Comparison of ENCODE assay signal across 10 cellular contexts in the genomic region with DNA sequence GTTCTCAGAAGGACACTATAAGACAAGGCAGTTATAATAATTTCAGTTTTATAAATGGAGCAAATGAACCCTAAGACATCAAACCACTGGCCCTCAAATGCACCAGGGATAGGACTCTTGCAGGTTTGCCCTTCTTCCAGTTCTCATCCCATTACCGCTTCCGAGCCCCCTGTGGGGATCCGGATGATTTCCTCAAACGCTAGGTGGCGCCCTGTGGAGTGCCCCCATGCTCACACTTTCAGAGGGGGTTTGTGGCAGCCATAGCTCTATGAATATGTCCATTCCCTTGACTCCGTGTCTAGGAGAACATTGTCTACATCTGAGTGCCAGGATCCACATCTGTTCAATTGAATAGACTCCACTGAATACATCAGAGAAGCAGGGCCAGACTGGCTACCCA.
DNase-seq lines count a peak whose midpoint lies in the region; ATAC-seq, FAIRE-seq and TF ChIP-seq lines count a peak whose summit lies in the region.
"Had no signal": no experiment of that assay in that cellular context is flagged by ENCODE, and none has a peak within 500 bp of the region (broad histone marks: within the 10 kb centered on the region; RNA-seq: fewer than 3 reads in every experiment).

No MANE protein-coding gene starts in this region.

- 0 out of 6 replicates have a peak, but pooled peaks of 1 of the 3 experiments have one; percentile 31 for TF ChIP-seq CTCF in K562 (IDR thresholded peaks at IDR 0.05 in 2 of 3, conservative IDR thresholded peaks at IDR 0.05 in 1 of 3; ENCODE audit: insufficient read depth in 2 of 3, low read depth in 1 of 3, low read length in 3 of 3)
- peak in 1 of 7 experiments; percentile 10 for TF ChIP-seq CTCF in body of pancreas (IDR thresholded peaks at IDR 0.05)
- TF ChIP-seq CTCF in RWPE1 (conservative IDR thresholded peaks at IDR 0.05; ENCODE audit: low read depth), result no peak

- CTCF ChIA-PET in HEK293T (lab: Yijun Ruan, JAX), result no interaction called here
- CTCF ChIA-PET in K562 (lab: Yijun Ruan, JAX; ENCODE audit: low intra/inter-chr PET ratio), result no interaction called here
- CTCF ChIA-PET in RWPE1 (lab: Yijun Ruan, JAX), result no interaction called here

- DNase-seq in ELF-1 (ENCODE audit: low read depth, low spot score) (peak; percentile 54), HEK293T (ENCODE audit: extremely low spot score) (peak; percentile 34), K562 (ENCODE audit: extremely low read depth in 1 of 4, low spot score in 3 of 4) (peak in 3 of 4 experiments; percentile 1 to 10 (median 9)), left kidney (ENCODE audit: low read depth, low spot score) (peak; percentile 23), HAP-1 (ENCODE audit: low spot score in 2 of 2) (no peak), body of pancreas (no peak), RWPE1 (ENCODE audit: low spot score) (no peak)
- DNase-seq: GF-D8, NCI-H2029 treated with DMSO at 0.1 percent for 48 hours had no signal

- H3K4me1 ChIP-seq in K562 (replicated peaks in 1 of 2; ENCODE audit: control insufficient read depth in 2 of 2, insufficient read depth in 2 of 2, low read length in 2 of 2) (no peaks in the 10 kb centered on the region), HAP-1 (no peaks in the 10 kb centered on the region), body of pancreas (no peaks in the 10 kb centered on the region)

- TF ChIP-seq POLR2A in K562 (conservative IDR thresholded peaks at IDR 0.05) (no peak), body of pancreas (IDR thresholded peaks at IDR 0.05) (no peak)

- intact Hi-C loops in K562 (cut with micrococcal nuclease), result no loop called here
- intact Hi-C loops in body of pancreas (cut with DNase I), result no loop called here

- FAIRE-seq in K562 (lab: Jason Lieb, UNC), result no peak

- no peak overlapping the region for H3K4me3 ChIP-seq in K562
- no peak overlapping the region for H3K4me3 ChIP-seq in HAP-1
- no peak overlapping the region for H3K4me3 ChIP-seq in body of pancreas

- H3K9me3 ChIP-seq in K562 (replicated peaks; ENCODE audit: control insufficient read depth, insufficient read depth, low read depth, low read length) (0 out of 2 replicates have a peak, but pooled peaks cover 1% of the 10 kb centered on the region), HAP-1 (no peaks in the 10 kb centered on the region), body of pancreas (peaks cover 0 to 5% (median 0%) of the 10 kb centered on the region in 3 donors)

- 0% methylated on average over 6 of the region's 6 CpGs for WGBS in K562 (ENCODE audit: insufficient coverage, low coverage, missing lambda C conversion rate)
- WGBS in body of pancreas, 2 donors, result 50 to 52% methylated on average over 6 of the region's 6 CpGs

- H3K36me3 ChIP-seq in K562 (ENCODE audit: control insufficient read depth, insufficient read depth, low read length) (no peaks in the 10 kb centered on the region), HAP-1 (replicated peaks) (no peaks in the 10 kb centered on the region), body of pancreas (replicated peaks in 1 of 2; ENCODE audit: insufficient read depth in 1 of 2, low read depth in 2 of 2) (no peaks in the 10 kb centered on the region)

- no peaks in the 10 kb centered on the region for H3K79me2 ChIP-seq in K562 (ENCODE audit: control insufficient read depth, insufficient read depth, low read length)

- POLR2A ChIA-PET in HEK293T (lab: Yijun Ruan, JAX), result no interaction called here
- POLR2A ChIA-PET in K562 (lab: Yijun Ruan, JAX), result no interaction called here
- POLR2A ChIA-PET in RWPE1 (lab: Yijun Ruan, JAX; ENCODE audit: low non-redundant PET), result no interaction called here

- no peak for TF ChIP-seq EP300 in K562 (IDR thresholded peaks at IDR 0.05; ENCODE audit: low read length)

- no peak for TF ChIP-seq RAD21 in K562 (CRISPR knock-in tag; conservative IDR thresholded peaks at IDR 0.05 in 1 of 2, IDR thresholded peaks at IDR 0.05 in 1 of 2)

- no peaks in the 10 kb centered on the region for H3K9me1 ChIP-seq in K562 (ENCODE audit: control insufficient read depth, insufficient read depth, low read length)

- no peak overlapping the region for H3K4me2 ChIP-seq in K562 (ENCODE audit: insufficient read depth, low read length)

- no peak overlapping the region for H3K9ac ChIP-seq in K562 (ENCODE audit: insufficient read depth in 1 of 2, low read depth in 2 of 2, low read length in 2 of 2)

- no TSS peak for BruUV-seq in K562 (replicated peaks; lab: Mats Ljungman, UMichigan)

- ATAC-seq in K562 (no peak), body of pancreas (no peak), HG02973 (IDR thresholded peaks at IDR 0.05; ENCODE audit: unreplicated experiment) (no peak)

- H3K27ac ChIP-seq in K562 (ENCODE audit: extremely low read depth, low read depth, low read length), result no peak overlapping the region
- H3K27ac ChIP-seq in body of pancreas, result no peak overlapping the region
- no peak overlapping the region for H3K27ac ChIP-seq in RWPE1

- in situ Hi-C loops in K562 (cut with MboI) (no loop called here), HAP-1 (cut with MboI; ENCODE audit: low sequenced_read_pairs) (no loop called here)

- H3K27me3 ChIP-seq in K562 (ENCODE audit: control insufficient read depth in 2 of 2, insufficient read depth in 2 of 2, low read length in 2 of 2), result no peaks in the 10 kb centered on the region
- H3K27me3 ChIP-seq in HAP-1 (ENCODE audit: low read depth), result no peaks in the 10 kb centered on the region
- peaks cover 0 to 4% of the 10 kb centered on the region in 2 donors for H3K27me3 ChIP-seq in body of pancreas

- H4K20me1 ChIP-seq in K562 (replicated peaks; ENCODE audit: control insufficient read depth, insufficient read depth, low read length), result no peaks in the 10 kb centered on the region

- H2AFZ ChIP-seq in K562 (ENCODE audit: low read depth, low read length), result no peak overlapping the region

TF ChIP-seq in HEK293T, 16 proteins besides CTCF, POLR2A, EP300 and RAD21:
- TF ChIP-seq LEF1 (IDR thresholded peaks at IDR 0.05; ENCODE audit: borderline replicate concordance), result no peak
- TF ChIP-seq ZNF384 (IDR thresholded peaks at IDR 0.05), result no peak
- TF ChIP-seq, protein P1, sequence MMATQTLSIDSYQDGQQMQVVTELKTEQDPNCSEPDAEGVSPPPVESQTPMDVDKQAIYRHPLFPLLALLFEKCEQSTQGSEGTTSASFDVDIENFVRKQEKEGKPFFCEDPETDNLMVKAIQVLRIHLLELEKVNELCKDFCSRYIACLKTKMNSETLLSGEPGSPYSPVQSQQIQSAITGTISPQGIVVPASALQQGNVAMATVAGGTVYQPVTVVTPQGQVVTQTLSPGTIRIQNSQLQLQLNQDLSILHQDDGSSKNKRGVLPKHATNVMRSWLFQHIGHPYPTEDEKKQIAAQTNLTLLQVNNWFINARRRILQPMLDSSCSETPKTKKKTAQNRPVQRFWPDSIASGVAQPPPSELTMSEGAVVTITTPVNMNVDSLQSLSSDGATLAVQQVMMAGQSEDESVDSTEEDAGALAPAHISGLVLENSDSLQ (IDR thresholded peaks at IDR 0.05), result no peak
- no peak for TF ChIP-seq NFRKB (IDR thresholded peaks at IDR 0.05)
- TF ChIP-seq SUZ12 (IDR thresholded peaks at IDR 0.05), result no peak
- TF ChIP-seq CTBP1 (IDR thresholded peaks at IDR 0.05; ENCODE audit: borderline replicate concordance), result no peak
- no peak for TF ChIP-seq TARDBP (IDR thresholded peaks at IDR 0.05)
- TF ChIP-seq ELF4 (IDR thresholded peaks at IDR 0.05), result no peak
- no peak for TF ChIP-seq FOXM1 (IDR thresholded peaks at IDR 0.05; ENCODE audit: borderline replicate concordance)
- no peak for TF ChIP-seq FOXA1 (IDR thresholded peaks at IDR 0.05)
- TF ChIP-seq ARNT (IDR thresholded peaks at IDR 0.05), result no peak
- no peak for TF ChIP-seq L3MBTL2 (conservative IDR thresholded peaks at IDR 0.05)
- TF ChIP-seq SP1 (IDR thresholded peaks at IDR 0.05), result no peak
- TF ChIP-seq BHLHE40 (IDR thresholded peaks at IDR 0.05; ENCODE audit: borderline replicate concordance), result no peak
- no peak for TF ChIP-seq HDGF (IDR thresholded peaks at IDR 0.05; ENCODE audit: borderline replicate concordance)
- TF ChIP-seq FOXK2 (IDR thresholded peaks at IDR 0.05), result no peak

TF ChIP-seq in K562, 482 proteins besides CTCF, POLR2A, EP300 and RAD21 (continues in another document):
- TF ChIP-seq RFX7 (CRISPR knock-in tag; IDR thresholded peaks at IDR 0.05), result no peak
- TF ChIP-seq, protein P2, sequence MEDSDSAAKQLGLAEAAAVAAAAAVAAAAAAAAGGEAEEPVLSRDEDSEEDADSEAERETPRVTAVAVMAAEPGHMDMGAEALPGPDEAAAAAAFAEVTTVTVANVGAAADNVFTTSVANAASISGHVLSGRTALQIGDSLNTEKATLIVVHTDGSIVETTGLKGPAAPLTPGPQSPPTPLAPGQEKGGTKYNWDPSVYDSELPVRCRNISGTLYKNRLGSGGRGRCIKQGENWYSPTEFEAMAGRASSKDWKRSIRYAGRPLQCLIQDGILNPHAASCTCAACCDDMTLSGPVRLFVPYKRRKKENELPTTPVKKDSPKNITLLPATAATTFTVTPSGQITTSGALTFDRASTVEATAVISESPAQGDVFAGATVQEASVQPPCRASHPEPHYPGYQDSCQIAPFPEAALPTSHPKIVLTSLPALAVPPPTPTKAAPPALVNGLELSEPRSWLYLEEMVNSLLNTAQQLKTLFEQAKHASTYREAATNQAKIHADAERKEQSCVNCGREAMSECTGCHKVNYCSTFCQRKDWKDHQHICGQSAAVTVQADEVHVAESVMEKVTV (CRISPR knock-in tag; IDR thresholded peaks at IDR 0.05), result no peak
- no peak for TF ChIP-seq MCM3 (IDR thresholded peaks at IDR 0.05)
- no peak for TF ChIP-seq CBFA2T3 (IDR thresholded peaks at IDR 0.05)
- no peak for TF ChIP-seq RBFOX2 (IDR thresholded peaks at IDR 0.05; ENCODE audit: low read depth, low read length)
- TF ChIP-seq, protein P3, sequence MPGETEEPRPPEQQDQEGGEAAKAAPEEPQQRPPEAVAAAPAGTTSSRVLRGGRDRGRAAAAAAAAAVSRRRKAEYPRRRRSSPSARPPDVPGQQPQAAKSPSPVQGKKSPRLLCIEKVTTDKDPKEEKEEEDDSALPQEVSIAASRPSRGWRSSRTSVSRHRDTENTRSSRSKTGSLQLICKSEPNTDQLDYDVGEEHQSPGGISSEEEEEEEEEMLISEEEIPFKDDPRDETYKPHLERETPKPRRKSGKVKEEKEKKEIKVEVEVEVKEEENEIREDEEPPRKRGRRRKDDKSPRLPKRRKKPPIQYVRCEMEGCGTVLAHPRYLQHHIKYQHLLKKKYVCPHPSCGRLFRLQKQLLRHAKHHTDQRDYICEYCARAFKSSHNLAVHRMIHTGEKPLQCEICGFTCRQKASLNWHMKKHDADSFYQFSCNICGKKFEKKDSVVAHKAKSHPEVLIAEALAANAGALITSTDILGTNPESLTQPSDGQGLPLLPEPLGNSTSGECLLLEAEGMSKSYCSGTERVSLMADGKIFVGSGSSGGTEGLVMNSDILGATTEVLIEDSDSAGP (CRISPR knock-in tag; IDR thresholded peaks at IDR 0.05), result no peak
- no peak for TF ChIP-seq ZFPM2 (CRISPR knock-in tag; IDR thresholded peaks at IDR 0.05)
- TF ChIP-seq KAT8 (IDR thresholded peaks at IDR 0.05; ENCODE audit: low read depth), result no peak
- TF ChIP-seq HNRNPH1 (optimal IDR thresholded peaks at IDR 0.05; ENCODE audit: low read depth, low read length), result no peak
- no peak for TF ChIP-seq MAFF (IDR thresholded peaks at IDR 0.05; ENCODE audit: low read length)

Comparison
In these comparisons a context has a peak if more than half of its experiments do, and no peak if none do; other contexts are left out.
1. DNase-seq: peak in ELF-1 (single experiment), HEK293T (single experiment), K562 (3 of 4) and left kidney (single experiment); none in HAP-1 (0 of 2), body of pancreas (0 of 4) and RWPE1 (single experiment).